1 cellular context compared by ENCODE assay signal in the genomic region with DNA sequence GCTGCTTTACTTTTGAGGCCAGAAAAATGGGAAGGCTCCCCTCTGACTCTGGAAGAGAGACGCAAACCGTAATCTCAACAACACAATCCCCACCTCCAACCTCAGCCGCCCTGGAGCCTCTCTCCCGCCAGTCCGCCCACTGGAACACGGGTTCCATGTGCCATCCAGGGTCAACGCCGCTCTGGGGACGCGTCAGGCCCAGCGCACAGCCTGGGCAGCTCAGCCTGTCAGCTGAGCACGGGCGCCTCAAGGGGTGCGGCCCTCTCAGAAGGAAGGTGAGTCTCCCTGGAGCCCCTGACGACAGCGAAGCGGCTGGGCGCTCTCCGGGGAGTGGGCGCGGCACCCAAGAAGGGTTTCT.
TF ChIP-seq lines count a peak whose summit lies in the region.

No MANE protein-coding gene starts in this region.

TF ChIP-seq in neural cell, 6 proteins besides CTCF, POLR2A, EP300 and RAD21:
- TF ChIP-seq EZH2 (IDR thresholded peaks at IDR 0.05; ENCODE audit: borderline replicate concordance, insufficient read depth, low read length, poor library complexity, severe bottlenecking) (no peak), MXI1 (conservative IDR thresholded peaks at IDR 0.05; ENCODE audit: poor library complexity, severe bottlenecking) (no peak), POLR2AphosphoS5 (IDR thresholded peaks at IDR 0.05) (no peak)
- TF ChIP-seq, protein P1, sequence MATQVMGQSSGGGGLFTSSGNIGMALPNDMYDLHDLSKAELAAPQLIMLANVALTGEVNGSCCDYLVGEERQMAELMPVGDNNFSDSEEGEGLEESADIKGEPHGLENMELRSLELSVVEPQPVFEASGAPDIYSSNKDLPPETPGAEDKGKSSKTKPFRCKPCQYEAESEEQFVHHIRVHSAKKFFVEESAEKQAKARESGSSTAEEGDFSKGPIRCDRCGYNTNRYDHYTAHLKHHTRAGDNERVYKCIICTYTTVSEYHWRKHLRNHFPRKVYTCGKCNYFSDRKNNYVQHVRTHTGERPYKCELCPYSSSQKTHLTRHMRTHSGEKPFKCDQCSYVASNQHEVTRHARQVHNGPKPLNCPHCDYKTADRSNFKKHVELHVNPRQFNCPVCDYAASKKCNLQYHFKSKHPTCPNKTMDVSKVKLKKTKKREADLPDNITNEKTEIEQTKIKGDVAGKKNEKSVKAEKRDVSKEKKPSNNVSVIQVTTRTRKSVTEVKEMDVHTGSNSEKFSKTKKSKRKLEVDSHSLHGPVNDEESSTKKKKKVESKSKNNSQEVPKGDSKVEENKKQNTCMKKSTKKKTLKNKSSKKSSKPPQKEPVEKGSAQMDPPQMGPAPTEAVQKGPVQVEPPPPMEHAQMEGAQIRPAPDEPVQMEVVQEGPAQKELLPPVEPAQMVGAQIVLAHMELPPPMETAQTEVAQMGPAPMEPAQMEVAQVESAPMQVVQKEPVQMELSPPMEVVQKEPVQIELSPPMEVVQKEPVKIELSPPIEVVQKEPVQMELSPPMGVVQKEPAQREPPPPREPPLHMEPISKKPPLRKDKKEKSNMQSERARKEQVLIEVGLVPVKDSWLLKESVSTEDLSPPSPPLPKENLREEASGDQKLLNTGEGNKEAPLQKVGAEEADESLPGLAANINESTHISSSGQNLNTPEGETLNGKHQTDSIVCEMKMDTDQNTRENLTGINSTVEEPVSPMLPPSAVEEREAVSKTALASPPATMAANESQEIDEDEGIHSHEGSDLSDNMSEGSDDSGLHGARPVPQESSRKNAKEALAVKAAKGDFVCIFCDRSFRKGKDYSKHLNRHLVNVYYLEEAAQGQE (IDR thresholded peaks at IDR 0.05; ENCODE audit: borderline replicate concordance) = no peak
